ENCODE assay signal across 9 cellular contexts in the genomic region with DNA sequence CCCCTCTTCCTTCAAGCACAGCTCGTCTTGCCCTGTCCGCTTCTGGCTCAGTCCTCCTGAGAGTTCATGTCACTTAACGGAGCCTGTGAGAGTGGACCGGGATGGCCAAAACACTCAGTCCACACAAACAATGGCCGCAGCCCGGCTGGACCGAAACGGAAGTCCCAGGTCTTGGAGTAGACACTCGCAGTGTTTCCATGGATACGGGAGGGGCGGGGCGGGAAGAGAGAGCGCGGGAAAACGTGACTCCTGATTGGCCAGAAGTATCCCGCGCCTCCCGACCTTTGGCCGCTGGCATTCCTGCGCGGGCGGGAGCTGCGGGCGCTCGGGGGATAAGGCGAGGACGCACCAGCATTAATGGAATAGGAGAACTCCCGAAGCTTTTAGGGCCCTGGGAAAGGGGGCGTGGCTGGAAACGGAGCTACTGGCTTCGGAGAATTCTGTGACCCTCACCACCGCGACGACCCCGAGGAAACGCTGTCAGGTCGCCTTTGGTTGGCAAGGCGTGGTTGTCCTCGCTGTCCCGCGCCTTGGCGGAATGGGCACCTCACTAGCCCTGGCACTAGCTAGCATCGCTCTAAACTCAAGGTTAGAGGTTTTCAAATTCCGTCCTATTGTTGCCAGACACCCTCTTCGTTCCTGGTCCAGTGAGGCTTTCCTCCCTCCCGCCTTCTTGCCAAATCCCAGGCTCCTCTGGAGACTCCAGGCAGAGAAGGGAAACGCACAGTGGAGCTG. TPM values are rescaled to one million over a fixed set of nuclear protein-coding genes. Genes with fewer than 3 reads are reported as not detected.
DNase-seq lines count a peak whose midpoint lies in the region; ATAC-seq and TF ChIP-seq lines count a peak whose summit lies in the region.
"Had no signal": no experiment of that assay in that cellular context is flagged by ENCODE, and none has a peak within 500 bp of the region (broad histone marks: within the 10 kb centered on the region; RNA-seq: fewer than 3 reads in every experiment).

A gene with protein sequence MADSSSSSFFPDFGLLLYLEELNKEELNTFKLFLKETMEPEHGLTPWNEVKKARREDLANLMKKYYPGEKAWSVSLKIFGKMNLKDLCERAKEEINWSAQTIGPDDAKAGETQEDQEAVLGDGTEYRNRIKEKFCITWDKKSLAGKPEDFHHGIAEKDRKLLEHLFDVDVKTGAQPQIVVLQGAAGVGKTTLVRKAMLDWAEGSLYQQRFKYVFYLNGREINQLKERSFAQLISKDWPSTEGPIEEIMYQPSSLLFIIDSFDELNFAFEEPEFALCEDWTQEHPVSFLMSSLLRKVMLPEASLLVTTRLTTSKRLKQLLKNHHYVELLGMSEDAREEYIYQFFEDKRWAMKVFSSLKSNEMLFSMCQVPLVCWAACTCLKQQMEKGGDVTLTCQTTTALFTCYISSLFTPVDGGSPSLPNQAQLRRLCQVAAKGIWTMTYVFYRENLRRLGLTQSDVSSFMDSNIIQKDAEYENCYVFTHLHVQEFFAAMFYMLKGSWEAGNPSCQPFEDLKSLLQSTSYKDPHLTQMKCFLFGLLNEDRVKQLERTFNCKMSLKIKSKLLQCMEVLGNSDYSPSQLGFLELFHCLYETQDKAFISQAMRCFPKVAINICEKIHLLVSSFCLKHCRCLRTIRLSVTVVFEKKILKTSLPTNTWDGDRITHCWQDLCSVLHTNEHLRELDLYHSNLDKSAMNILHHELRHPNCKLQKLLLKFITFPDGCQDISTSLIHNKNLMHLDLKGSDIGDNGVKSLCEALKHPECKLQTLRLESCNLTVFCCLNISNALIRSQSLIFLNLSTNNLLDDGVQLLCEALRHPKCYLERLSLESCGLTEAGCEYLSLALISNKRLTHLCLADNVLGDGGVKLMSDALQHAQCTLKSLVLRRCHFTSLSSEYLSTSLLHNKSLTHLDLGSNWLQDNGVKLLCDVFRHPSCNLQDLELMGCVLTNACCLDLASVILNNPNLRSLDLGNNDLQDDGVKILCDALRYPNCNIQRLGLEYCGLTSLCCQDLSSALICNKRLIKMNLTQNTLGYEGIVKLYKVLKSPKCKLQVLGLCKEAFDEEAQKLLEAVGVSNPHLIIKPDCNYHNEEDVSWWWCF (plus strand): TSS at position 297 of the 735 bp plus-strand sequence. CDS start 18,108 bp downstream, outside the sequence.
A gene (minus strand): TSS at position 164 of the 735 bp plus-strand sequence. CDS start 17,511 bp downstream, outside the sequence.

- H3K27me3 Mint-ChIP-seq in activated CD4-positive, alpha-beta T cell treated with anti-CD3 and anti-CD28 coated beads for 36 hours = peaks cover 35% of the 10 kb centered on the region

- no peaks in the 10 kb centered on the region for H3K36me3 Mint-ChIP-seq in activated CD4-positive, alpha-beta T cell treated with anti-CD3 and anti-CD28 coated beads for 36 hours (ENCODE audit: low read depth)

- H3K4me3 Mint-ChIP-seq in activated CD4-positive, alpha-beta T cell treated with anti-CD3 and anti-CD28 coated beads for 36 hours = peak within 1 kb of the TSS; percentile 54

- H3K27ac Mint-ChIP-seq in activated CD4-positive, alpha-beta T cell treated with anti-CD3 and anti-CD28 coated beads for 36 hours = no peak within 1 kb of the TSS

- H3K9me3 ChIP-seq in HUES48 (ENCODE audit: control insufficient read depth, insufficient read depth, low read length) = no peaks in the 10 kb centered on the region
- H3K9me3 ChIP-seq in endocrine pancreas (ENCODE audit: control insufficient read depth, low read length) = no peaks in the 10 kb centered on the region
- H3K9me3 ChIP-seq in liver (ENCODE audit: control insufficient read depth in 4 of 4, low read length in 3 of 4) = no peaks in the 10 kb centered on the region
- no peaks in the 10 kb centered on the region for H3K9me3 ChIP-seq in subcutaneous abdominal adipose tissue (ENCODE audit: control insufficient read depth in 5 of 5, low read length in 5 of 5)

- CTCF ChIA-PET in activated CD4-positive, alpha-beta T cell treated with anti-CD3 and anti-CD28 coated beads for 36 hours (lab: Charles Lee) = interaction anchor here (0.7 kb wide), 1 partner anchor 72 kb away, joined by 3 read pairs; no protein-coding TSS in a partner anchor

- DNase-seq in activated CD4-positive, alpha-beta T cell treated with anti-CD3 and anti-CD28 coated beads for 36 hours = peak; percentile 28
- DNase-seq in activated CD4-positive, alpha-beta T cell treated with anti-CD3 and anti-CD28 coated beads for 1 hour = no peak
- DNase-seq in SK-MEL-5 (ENCODE audit: low read depth, low spot score) (peak; percentile 93), NAMALWA (ENCODE audit: low spot score) (no peak)

- peaks cover 8% of the 10 kb centered on the region for H3K4me1 Mint-ChIP-seq in activated CD4-positive, alpha-beta T cell treated with anti-CD3 and anti-CD28 coated beads for 36 hours

- H3K27me3 ChIP-seq in HUES48 (ENCODE audit: control insufficient read depth, insufficient read depth, low read length) (peaks cover 8% of the 10 kb centered on the region), endocrine pancreas (ENCODE audit: control insufficient read depth, insufficient read depth, low read length) (no peaks in the 10 kb centered on the region), liver (ENCODE audit: control insufficient read depth in 4 of 4, insufficient read depth in 4 of 4, low read length in 3 of 4) (no peaks in the 10 kb centered on the region), subcutaneous abdominal adipose tissue (ENCODE audit: control insufficient read depth in 5 of 5, insufficient read depth in 4 of 5, low read length in 5 of 5) (no peaks in the 10 kb centered on the region)
- H3K27me3 ChIP-seq: BLaER1 treated with 17β-estradiol and CSF1 and Interleukin-3, amounts not matched to agents 10 nM and 100 nM had no signal

- no peak for ATAC-seq in activated CD4-positive, alpha-beta T cell treated with anti-CD3 and anti-CD28 coated beads for 36 hours

- 2% methylated on average over 47 of the region's 47 CpGs for WGBS in liver

- intact Hi-C loops in activated CD4-positive, alpha-beta T cell treated with anti-CD3 and anti-CD28 coated beads for 36 hours (cut with DNase I, micrococcal nuclease) = no loop called here

- peak within 1 kb of the TSS; percentile 47 for H3K9ac ChIP-seq in HUES48 (ENCODE audit: low read depth, low read length)
- H3K9ac ChIP-seq in endocrine pancreas (ENCODE audit: control insufficient read depth, insufficient read depth, low read length) = peak within 1 kb of the TSS; percentile 63
- peak within 1 kb of the TSS; percentile 21 to 65 for H3K9ac ChIP-seq in liver (ENCODE audit: low read depth in 1 of 2, low read length in 2 of 2)
- H3K9ac ChIP-seq in subcutaneous abdominal adipose tissue (ENCODE audit: low read length in 5 of 5) = peak within 1 kb of the TSS in 3 of 5 donors; percentile 48 to 73 (median 71)
- H3K9ac ChIP-seq: BLaER1 treated with 17β-estradiol and CSF1 and Interleukin-3, amounts not matched to agents 10 nM and 100 nM had no signal

- TF ChIP-seq CTCF in liver (IDR thresholded peaks at IDR 0.05; ENCODE audit: low read depth, low read length, missing input control) = no peak

- in situ Hi-C loops in SK-MEL-5 (cut with HindIII; ENCODE audit: low pct_unique_long_range_greater_than_20kb, low sequenced_read_pairs) = no loop called here

- peak in 1 of 2 donors; percentile 4 for TF ChIP-seq RAD21 in liver (IDR thresholded peaks at IDR 0.05)

- no peaks in the 10 kb centered on the region for H3K9me3 Mint-ChIP-seq in activated CD4-positive, alpha-beta T cell treated with anti-CD3 and anti-CD28 coated beads for 36 hours (ENCODE audit: low read depth)

- H3K27ac ChIP-seq in HUES48 (ENCODE audit: low read depth, low read length) (peak within 1 kb of the TSS; percentile 21), liver (ENCODE audit: low read depth in 1 of 2, low read length in 2 of 2) (peak within 1 kb of the TSS; percentile 26 to 77), subcutaneous abdominal adipose tissue (ENCODE audit: low read depth, low read length) (peak within 1 kb of the TSS; percentile 42)
- H3K27ac ChIP-seq: BLaER1 treated with 17β-estradiol and CSF1 and Interleukin-3, amounts not matched to agents 10 nM and 100 nM had no signal

- POLR2A ChIA-PET in activated CD4-positive, alpha-beta T cell treated with anti-CD3 and anti-CD28 coated beads for 36 hours (lab: Charles Lee) = no interaction called here

- H3K4me1 ChIP-seq in HUES48 (ENCODE audit: control insufficient read depth, insufficient read depth, low read length) = peaks cover 5% of the 10 kb centered on the region; the same call in 1 of the 2 replicates
- H3K4me1 ChIP-seq in endocrine pancreas (ENCODE audit: control insufficient read depth, insufficient read depth, low read length) = no peaks in the 10 kb centered on the region
- peaks cover 0 to 18% (median 12%) of the 10 kb centered on the region in 4 donors for H3K4me1 ChIP-seq in liver (ENCODE audit: control insufficient read depth in 4 of 4, insufficient read depth in 4 of 4, low read length in 3 of 4)
- H3K4me1 ChIP-seq in subcutaneous abdominal adipose tissue (ENCODE audit: control insufficient read depth in 5 of 5, insufficient read depth in 5 of 5, low read length in 5 of 5) = peaks cover 0 to 19% (median 15%) of the 10 kb centered on the region in 5 donors
- H3K4me1 ChIP-seq: BLaER1 treated with 17β-estradiol and CSF1 and Interleukin-3, amounts not matched to agents 10 nM and 100 nM had no signal

- no peaks in the 10 kb centered on the region for H3K36me3 ChIP-seq in HUES48 (ENCODE audit: control insufficient read depth, insufficient read depth, low read length)
- H3K36me3 ChIP-seq in endocrine pancreas (ENCODE audit: control insufficient read depth, insufficient read depth, low read length) = no peaks in the 10 kb centered on the region
- no peaks in the 10 kb centered on the region for H3K36me3 ChIP-seq in liver (ENCODE audit: control insufficient read depth in 4 of 4, insufficient read depth in 3 of 4, low read depth in 1 of 4, low read length in 3 of 4)
- H3K36me3 ChIP-seq in subcutaneous abdominal adipose tissue (ENCODE audit: control insufficient read depth in 5 of 5, insufficient read depth in 5 of 5, low read length in 5 of 5) = no peaks in the 10 kb centered on the region
- H3K36me3 ChIP-seq: BLaER1 treated with 17β-estradiol and CSF1 and Interleukin-3, amounts not matched to agents 10 nM and 100 nM had no signal

- peak within 1 kb of the TSS; percentile 83 for H3K4me3 ChIP-seq in HUES48 (ENCODE audit: low read depth, low read length)
- H3K4me3 ChIP-seq in endocrine pancreas (ENCODE audit: control insufficient read depth, insufficient read depth, low read length) = peak within 1 kb of the TSS; percentile 67
- H3K4me3 ChIP-seq in liver (ENCODE audit: low read depth in 1 of 3, low read length in 3 of 3) = peak within 1 kb of the TSS; percentile 64 to 99 (median 70)
- peak within 1 kb of the TSS; percentile 70 to 94 (median 85) for H3K4me3 ChIP-seq in subcutaneous abdominal adipose tissue (ENCODE audit: low read depth in 1 of 5, low read length in 5 of 5)
- H3K4me3 ChIP-seq: BLaER1 treated with 17β-estradiol and CSF1 and Interleukin-3, amounts not matched to agents 10 nM and 100 nM had no signal

RNA-seq across cellular contexts. Expression of the first gene that starts in this region (rescaled TPM):
- total RNA-seq in activated CD4-positive, alpha-beta T cell treated with anti-CD3 and anti-CD28 coated beads for 36 hours = under 1 TPM; 0.11 to 0.21 TPM
- total RNA-seq in SK-MEL-5 (2014; rRNA removed; shearing (Covaris generic)) = 0.08 TPM in 2 replicates
- not detected in 2 replicates for polyA plus RNA-seq in SK-MEL-5 (2015; cell fraction: cytosol; rRNA removed)
- polyA plus RNA-seq in SK-MEL-5 (2015; cell fraction: nucleus; rRNA removed) = not detected in 2 replicates
- total RNA-seq in liver = under 1 TPM; 0.47 to 0.50 TPM
- polyA plus RNA-seq in liver = under 1 TPM; 0.02 to 0.22 TPM

RNA-seq across cellular contexts. Expression of the second gene that starts in this region (rescaled TPM):
- not detected for total RNA-seq in activated CD4-positive, alpha-beta T cell treated with anti-CD3 and anti-CD28 coated beads for 36 hours
- 1.2 and 2.9 TPM in 2 replicates for total RNA-seq in SK-MEL-5 (2014; rRNA removed; shearing (Covaris generic))
- 0.60 and 1.3 TPM in 2 replicates for polyA plus RNA-seq in SK-MEL-5 (2015; cell fraction: cytosol; rRNA removed)
- 0.44 and 4.6 TPM in 2 replicates for polyA plus RNA-seq in SK-MEL-5 (2015; cell fraction: nucleus; rRNA removed)
- 1 to 10 TPM; 1.3 to 2.3 TPM for total RNA-seq in liver
- polyA plus RNA-seq in liver = 1 to 10 TPM in 1 of 2 donors, under 1 TPM in 1; 0.57 to 1.1 TPM

Comparison
In these comparisons a context has a peak if more than half of its experiments do, and no peak if none do; other contexts are left out.
1. Peak in DNase-seq in activated CD4-positive, alpha-beta T cell treated with anti-CD3 and anti-CD28 coated beads for 36 hours; RNA of the genes that start here not detected or under 1 TPM.